Comparison of ENCODE assay signal across 21 cellular contexts in genomic region chr2:177691177-177691576, GRCh38.
DNase-seq lines count a peak whose midpoint lies in the region; ATAC-seq and TF ChIP-seq lines count a peak whose summit lies in the region.
"Had no signal": no experiment of that assay in that cellular context is flagged by ENCODE, and none has a peak within 500 bp of the region (broad histone marks: within the 10 kb centered on the region; RNA-seq: fewer than 3 reads in every experiment).

No MANE protein-coding gene starts in this region.

- ATAC-seq in GM23338 = peak; percentile 86
- no peak for ATAC-seq in heart right ventricle
- ATAC-seq in HG03039 (IDR thresholded peaks at IDR 0.05; ENCODE audit: unreplicated experiment) = no peak
- ATAC-seq: SK-N-SH treated with all-trans-retinoic acid at 6 μM for 48 hours had no signal

- H2AFZ ChIP-seq in GM23338 = 0 out of 2 replicates have a peak overlapping the region, but pooled peaks have one; percentile 2
- peak overlapping the region; percentile 19 for H2AFZ ChIP-seq in neural progenitor cell (replicated peaks)

- H3K4me3 Mint-ChIP-seq in GM23338 (no peak overlapping the region), neural progenitor cell (no peak overlapping the region)
- H3K4me3 Mint-ChIP-seq: CD4-positive, alpha-beta memory T cell had no signal

- intact Hi-C loops in heart right ventricle (cut with DNase I) = no loop called here

- no peak overlapping the region for H3K4me2 ChIP-seq in GM23338
- H3K4me2 ChIP-seq in neural progenitor cell = no peak overlapping the region

- no peaks in the 10 kb centered on the region for H3K9me3 Mint-ChIP-seq in GM23338
- H3K9me3 Mint-ChIP-seq in neural progenitor cell = no peaks in the 10 kb centered on the region
- H3K9me3 Mint-ChIP-seq: CD4-positive, alpha-beta memory T cell had no signal

- no peaks in the 10 kb centered on the region for H3K36me3 Mint-ChIP-seq in GM23338 (ENCODE audit: low read depth)
- no peaks in the 10 kb centered on the region for H3K36me3 Mint-ChIP-seq in neural progenitor cell
- H3K36me3 Mint-ChIP-seq: CD4-positive, alpha-beta memory T cell had no signal

- H3K27ac Mint-ChIP-seq in GM23338 = no peak overlapping the region
- no peak overlapping the region for H3K27ac Mint-ChIP-seq in neural progenitor cell
- H3K27ac Mint-ChIP-seq: CD4-positive, alpha-beta memory T cell had no signal

- 0 to 2% methylated on average over 1 of the region's 1 CpG for WGBS in heart right ventricle, 2 donors

- no peaks in the 10 kb centered on the region for H3K9me3 ChIP-seq in neural progenitor cell (ENCODE audit: low read depth)
- no peaks in the 10 kb centered on the region for H3K9me3 ChIP-seq in heart right ventricle
- H3K9me3 ChIP-seq in SJCRH30 (replicated peaks) = no peaks in the 10 kb centered on the region

- H3F3A ChIP-seq in GM23338 (replicated peaks; ENCODE audit: low read depth) (no peaks in the 10 kb centered on the region), neural progenitor cell (ENCODE audit: low read depth) (peaks cover 7% of the 10 kb centered on the region)

- H3K4me3 ChIP-seq in GM23338 (no peak overlapping the region), brain microvascular endothelial cell (ENCODE audit: low read depth, low read length) (no peak overlapping the region), neural progenitor cell (no peak overlapping the region), heart right ventricle (no peak overlapping the region), SJCRH30 (no peak overlapping the region)
- no peak overlapping the region for H3K4me3 ChIP-seq in Jurkat, Clone E6-1 (ENCODE audit: low read length)

- H4K20me1 ChIP-seq in GM23338 (replicated peaks; ENCODE audit: insufficient read depth) = no peaks in the 10 kb centered on the region; the same call in 1 of the 2 replicates
- H4K20me1 ChIP-seq in neural progenitor cell (ENCODE audit: low read depth) = no peaks in the 10 kb centered on the region

- DNase-seq in GM23338 (ENCODE audit: low spot score) (peak; percentile 41), brain microvascular endothelial cell (no peak), neural progenitor cell (ENCODE audit: low spot score) (peak; percentile 14), heart right ventricle (no peak), NCI-H2227 (lab: John Stamatoyannopoulos, UW; ENCODE audit: unreplicated experiment) (no peak), SJCRH30 (no peak)
- DNase-seq in Jurkat, Clone E6-1 (ENCODE audit: low read depth, low spot score) = peak; percentile 56
- DNase-seq: C1 segment of cervical spinal cord; CD4-positive, alpha-beta memory T cell; COR-L47; DMS79; IMR-90; NCI-H1092 treated with DMSO at 0.1 percent for 48 hours; NCI-H1436; NCI-H187; NCI-H2081 treated with DMSO at 0.1 percent for 48 hours; NCI-H2171; NCI-H524; NCI-H774 had no signal

- H3K4me1 ChIP-seq in GM23338 (ENCODE audit: insufficient read depth) = 0 out of 2 replicates have a peak, but pooled peaks cover 6% of the 10 kb centered on the region
- peaks cover 10% of the 10 kb centered on the region for H3K4me1 ChIP-seq in neural progenitor cell
- no peaks in the 10 kb centered on the region for H3K4me1 ChIP-seq in heart right ventricle
- no peaks in the 10 kb centered on the region for H3K4me1 ChIP-seq in SJCRH30

- H3K27me3 ChIP-seq in GM23338 (ENCODE audit: insufficient read depth) (no peaks in the 10 kb centered on the region), brain microvascular endothelial cell (replicated peaks) (no peaks in the 10 kb centered on the region), neural progenitor cell (no peaks in the 10 kb centered on the region), heart right ventricle (no peaks in the 10 kb centered on the region), SJCRH30 (no peaks in the 10 kb centered on the region)

- in situ Hi-C loops in brain microvascular endothelial cell (cut with HindIII; ENCODE audit: low pct_ligation_motif_present, low sequenced_read_pairs) = no loop called here

- H3K27ac ChIP-seq in GM23338 (ENCODE audit: low read depth) = no peak overlapping the region
- no peak overlapping the region for H3K27ac ChIP-seq in brain microvascular endothelial cell
- no peak overlapping the region for H3K27ac ChIP-seq in neural progenitor cell
- H3K27ac ChIP-seq in heart right ventricle = no peak overlapping the region
- no peak overlapping the region for H3K27ac ChIP-seq in SJCRH30

- no peaks in the 10 kb centered on the region for H3K36me3 ChIP-seq in GM23338 (ENCODE audit: insufficient read depth)
- no peaks in the 10 kb centered on the region for H3K36me3 ChIP-seq in brain microvascular endothelial cell (replicated peaks)
- no peaks in the 10 kb centered on the region for H3K36me3 ChIP-seq in neural progenitor cell
- H3K36me3 ChIP-seq in heart right ventricle = no peaks in the 10 kb centered on the region
- H3K36me3 ChIP-seq in SJCRH30 = no peaks in the 10 kb centered on the region

- H3K9me2 ChIP-seq in GM23338 (ENCODE audit: insufficient read depth) = no peaks in the 10 kb centered on the region; the same call in 1 of the 2 replicates

- no peak for TF ChIP-seq CTCF in GM23338 (conservative IDR thresholded peaks at IDR 0.05; ENCODE audit: low read depth in 2 of 2)
- TF ChIP-seq CTCF in brain microvascular endothelial cell (IDR thresholded peaks at IDR 0.05; ENCODE audit: low read depth, low read length, missing control alignments) = peak; percentile 2
- peak; percentile 15 for TF ChIP-seq CTCF in neural progenitor cell (IDR thresholded peaks at IDR 0.05)
- no peak for TF ChIP-seq CTCF in heart right ventricle (IDR thresholded peaks at IDR 0.05)

- H3K27me3 Mint-ChIP-seq in GM23338 (ENCODE audit: insufficient read depth, low read depth, poor library complexity) = peaks cover 5% of the 10 kb centered on the region
- no peaks in the 10 kb centered on the region for H3K27me3 Mint-ChIP-seq in neural progenitor cell (ENCODE audit: insufficient read depth, low read depth)

- no peak overlapping the region for H3K9ac ChIP-seq in neural progenitor cell

- H3K4me1 Mint-ChIP-seq in GM23338 (peaks cover 7% of the 10 kb centered on the region; the same call in 2 of the 3 replicates), neural progenitor cell (peaks cover 4% of the 10 kb centered on the region)
- H3K4me1 Mint-ChIP-seq: CD4-positive, alpha-beta memory T cell had no signal

- H3K79me2 ChIP-seq in GM23338 (replicated peaks; ENCODE audit: insufficient read depth) (no peaks in the 10 kb centered on the region), neural progenitor cell (ENCODE audit: low read depth) (no peaks in the 10 kb centered on the region)

TF ChIP-seq in GM23338, 12 proteins besides CTCF, POLR2A, EP300 and RAD21 (continues in another document):
- TF ChIP-seq ZNF331 (CRISPR knock-in tag; IDR thresholded peaks at IDR 0.05; ENCODE audit: low read depth) = no peak
- no peak for TF ChIP-seq REST (IDR thresholded peaks at IDR 0.05; ENCODE audit: unreplicated experiment)
- no peak for TF ChIP-seq ZNF114 (CRISPR knock-in tag; IDR thresholded peaks at IDR 0.05)
- TF ChIP-seq EZH2 (IDR thresholded peaks at IDR 0.05; ENCODE audit: low read depth, unreplicated experiment) = no peak
- no peak for TF ChIP-seq EZH2phosphoT487 (IDR thresholded peaks at IDR 0.05; ENCODE audit: unreplicated experiment)
- no peak for TF ChIP-seq ETS1 (IDR thresholded peaks at IDR 0.05)
- TF ChIP-seq STAT1 (IDR thresholded peaks at IDR 0.05; ENCODE audit: unreplicated experiment) = no peak

Comparison
In these comparisons a context has a peak if more than half of its experiments do, and no peak if none do; other contexts are left out.
1. DNase-seq: peak in GM23338 (single experiment), Jurkat, Clone E6-1 (single experiment) and neural progenitor cell (single experiment); none in brain microvascular endothelial cell (single experiment), heart right ventricle (0 of 2), NCI-H2227 (single experiment) and SJCRH30 (0 of 2).
2. CTCF ChIP-seq: peak in brain microvascular endothelial cell (single experiment) and neural progenitor cell (single experiment); none in GM23338 (0 of 2) and heart right ventricle (0 of 9).